19 cellular contexts compared by ENCODE assay signal in the genomic region with DNA sequence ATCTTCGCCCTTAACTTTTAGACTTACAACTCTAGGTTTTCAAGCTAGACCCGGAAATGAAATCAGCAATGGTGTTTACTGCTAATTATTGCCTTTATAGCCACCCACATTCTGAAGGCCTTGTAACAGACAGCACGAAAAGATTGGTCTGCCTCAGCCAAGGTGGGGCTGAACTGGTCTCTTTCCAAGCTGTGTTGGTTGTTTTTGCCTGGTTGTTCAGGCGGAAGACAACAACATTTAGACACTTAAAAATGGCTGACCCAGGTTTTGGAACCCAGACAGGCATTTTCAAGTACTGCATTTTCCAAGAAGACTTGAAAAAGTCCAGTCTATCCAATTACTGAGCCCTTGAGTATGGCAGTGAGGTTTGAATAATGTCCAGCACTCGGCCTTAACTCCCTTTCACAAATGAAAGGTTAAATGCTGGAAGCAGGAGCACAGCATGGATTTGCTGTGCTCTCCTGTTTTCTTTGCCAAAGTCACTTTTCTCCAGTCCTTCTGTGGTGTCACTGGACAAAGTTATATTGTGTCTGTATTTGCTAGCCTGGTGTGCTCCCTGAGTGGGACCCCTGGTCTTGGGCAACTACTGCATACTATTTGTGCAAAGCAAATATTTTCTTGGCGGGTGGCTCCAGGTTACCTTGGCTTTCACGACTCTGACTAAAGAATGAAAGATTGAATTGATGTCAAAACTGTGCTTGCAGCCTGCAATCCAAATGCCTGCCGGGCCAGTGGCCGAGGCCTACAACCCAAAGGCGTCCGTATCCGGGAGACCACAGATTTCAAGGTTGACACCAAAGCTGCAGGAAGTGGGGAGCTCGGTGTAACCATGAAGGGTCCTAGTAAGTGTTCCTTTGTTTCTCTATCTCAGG.
DNase-seq lines count a peak whose midpoint lies in the region; ATAC-seq, FAIRE-seq and TF ChIP-seq lines count a peak whose summit lies in the region.
"Had no signal": no experiment of that assay in that cellular context is flagged by ENCODE, and none has a peak within 500 bp of the region (broad histone marks: within the 10 kb centered on the region; RNA-seq: fewer than 3 reads in every experiment).

No MANE protein-coding gene starts in this region.

- peak overlapping the region in 1 of 2 donors; percentile 47 for H3K4me3 Mint-ChIP-seq in stimulated activated naive CD8-positive, alpha-beta T cell treated with anti-CD3 and anti-CD28 coated beads, Interleukin-15, amount 100 ng/mL, for 72 hours
- no peak overlapping the region for H3K4me3 Mint-ChIP-seq in HFFc6
- H3K4me3 Mint-ChIP-seq in CD8-positive, alpha-beta T cell: no peak overlapping the region
- H3K4me3 Mint-ChIP-seq: T-helper 1 cell treated with Interleukin-12 subunit alpha and Interleukin-12 subunit beta and Interleukin-4 antibody, amounts not matched to agents 30 μg/mL and 1 μg/mL, for 36 hours had no signal

- H3K4ac ChIP-seq in trophoblast cell (ENCODE audit: low read depth, low read length): no peak overlapping the region

- intact Hi-C loops in CD8-positive, alpha-beta T cell (cut with DNase I, micrococcal nuclease): loop anchor here in 1 of 2 experiments (5.0 kb wide), 1 partner anchor 94 kb away; the partner anchor contains the start of gene FLNB

- H2BK120ac ChIP-seq in trophoblast cell (ENCODE audit: insufficient read depth, low read length, poor library complexity): peak overlapping the region; percentile 2

- H3K9ac ChIP-seq in keratinocyte (ENCODE audit: control insufficient read depth, extremely low read depth, insufficient read depth, low read length) (no peak overlapping the region), trophoblast cell (ENCODE audit: low read length) (no peak overlapping the region)

- H3K4me3 ChIP-seq in keratinocyte (ENCODE audit: control insufficient read depth in 2 of 3, extremely low read depth in 1 of 3, insufficient read depth in 2 of 3, low read depth in 1 of 3, low read length in 3 of 3) (no peak overlapping the region), trophoblast cell (ENCODE audit: low read depth, low read length) (no peak overlapping the region)
- H3K4me3 ChIP-seq in CD8-positive, alpha-beta T cell (ENCODE audit: low read depth, low read length): no peak overlapping the region
- H3K4me3 ChIP-seq: right atrium auricular region had no signal

- peak in 1 of 2 donors; percentile 33 for DNase-seq in stimulated activated naive CD8-positive, alpha-beta T cell treated with anti-CD3 and anti-CD28 coated beads, Interleukin-15, amount 100 ng/mL, for 72 hours
- DNase-seq in stimulated activated naive CD8-positive, alpha-beta T cell treated with anti-CD3 and anti-CD28 coated beads, Interleukin-15, Interleukin-2, amounts not matched to agents 100 U/mL and 50 U/mL, for 24 hours: no peak
- no peak for DNase-seq in keratinocyte (ENCODE audit: low read depth, low spot score)
- DNase-seq in trophoblast cell: peak; percentile 36 to 44
- no peak for DNase-seq in HFFc6
- no peak for DNase-seq in activated CD4-positive, alpha-beta T cell treated with anti-CD3 and anti-CD28 coated beads for 48 hours
- DNase-seq in CD8-positive, alpha-beta T cell: no peak
- DNase-seq: activated CD4-positive, alpha-beta T cell treated with anti-CD3 and anti-CD28 coated beads, Interleukin-2, amount 50 U/mL, for 1 hour; activated effector memory CD4-positive, alpha-beta T cell treated with Interleukin-2 at 50 U/mL for 16 hours; COR-L47; NCI-H1694 treated with DMSO at 0.1 percent for 48 hours; NCI-H748 treated with DMSO at 0.1 percent for 48 hours; RPMI8226 had no signal

- dilution Hi-C loops in keratinocyte (cut with MboI; ENCODE audit: extremely low pct_ligation_motif_present, low sequenced_read_pairs): no loop called here

- no CpG with 5 or more reads among the region's 13 CpGs for WGBS in trophoblast cell (ENCODE audit: extremely low coverage, insufficient coverage, insufficient read length)

- no peak overlapping the region for H2AK5ac ChIP-seq in trophoblast cell (ENCODE audit: low read length)

- H3K27ac Mint-ChIP-seq in stimulated activated naive CD8-positive, alpha-beta T cell treated with anti-CD3 and anti-CD28 coated beads, Interleukin-15, amount 100 ng/mL, for 72 hours: peak overlapping the region; percentile 35 to 80
- H3K27ac Mint-ChIP-seq in HFFc6: no peak overlapping the region; the same call in 1 of the 2 replicates
- no peak overlapping the region for H3K27ac Mint-ChIP-seq in CD8-positive, alpha-beta T cell
- H3K27ac Mint-ChIP-seq: T-helper 1 cell treated with Interleukin-12 subunit alpha and Interleukin-12 subunit beta and Interleukin-4 antibody, amounts not matched to agents 30 μg/mL and 1 μg/mL, for 36 hours had no signal

- H3K79me2 ChIP-seq in keratinocyte (ENCODE audit: control insufficient read depth, insufficient read depth, low read length) (peaks cover 40% of the 10 kb centered on the region), trophoblast cell (ENCODE audit: control insufficient read depth, insufficient read depth, low read length, poor library complexity) (no peaks in the 10 kb centered on the region)

- H4K8ac ChIP-seq in trophoblast cell (ENCODE audit: low read depth, low read length): no peak overlapping the region

- H3K9me3 Mint-ChIP-seq in stimulated activated naive CD8-positive, alpha-beta T cell treated with anti-CD3 and anti-CD28 coated beads, Interleukin-15, amount 100 ng/mL, for 72 hours: peaks cover 0 to 6% of the 10 kb centered on the region in 2 donors
- H3K9me3 Mint-ChIP-seq in HFFc6: no peaks in the 10 kb centered on the region
- no peaks in the 10 kb centered on the region for H3K9me3 Mint-ChIP-seq in CD8-positive, alpha-beta T cell
- H3K9me3 Mint-ChIP-seq: T-helper 1 cell treated with Interleukin-12 subunit alpha and Interleukin-12 subunit beta and Interleukin-4 antibody, amounts not matched to agents 30 μg/mL and 1 μg/mL, for 36 hours had no signal

- H4K20me1 ChIP-seq in keratinocyte (ENCODE audit: control insufficient read depth, extremely low read depth, insufficient read depth, low read length): peaks cover 40% of the 10 kb centered on the region

- peaks cover 5% of the 10 kb centered on the region for H3K9me1 ChIP-seq in keratinocyte (ENCODE audit: control insufficient read depth, extremely low read depth, insufficient read depth, low read length)

- no peak overlapping the region for H3K14ac ChIP-seq in trophoblast cell (ENCODE audit: low read length)

- no peak overlapping the region for H2BK12ac ChIP-seq in trophoblast cell (ENCODE audit: low read length)

- H3K9me3 ChIP-seq in keratinocyte (ENCODE audit: control insufficient read depth, low read depth, low read length) (no peaks in the 10 kb centered on the region), trophoblast cell (ENCODE audit: insufficient read depth, low read depth, low read length) (peaks cover 2% of the 10 kb centered on the region)
- H3K9me3 ChIP-seq in CD8-positive, alpha-beta T cell (ENCODE audit: low read length): no peaks in the 10 kb centered on the region
- H3K9me3 ChIP-seq: right atrium auricular region had no signal

- H3K4me1 Mint-ChIP-seq in stimulated activated naive CD8-positive, alpha-beta T cell treated with anti-CD3 and anti-CD28 coated beads, Interleukin-15, amount 100 ng/mL, for 72 hours: peaks cover 48% of the 10 kb centered on the region
- 0 out of 2 replicates have a peak, but pooled peaks cover 6% of the 10 kb centered on the region for H3K4me1 Mint-ChIP-seq in HFFc6 (ENCODE audit: low read depth)
- H3K4me1 Mint-ChIP-seq in CD8-positive, alpha-beta T cell (ENCODE audit: low read depth): peaks cover 34% of the 10 kb centered on the region

- ATAC-seq in stimulated activated naive CD8-positive, alpha-beta T cell treated with anti-CD3 and anti-CD28 coated beads, Interleukin-15, amount 100 ng/mL, for 72 hours: peak; percentile 69
- ATAC-seq in stimulated activated naive CD8-positive, alpha-beta T cell treated with anti-CD3 and anti-CD28 coated beads, Interleukin-15, Interleukin-2, amounts not matched to agents 100 U/mL and 50 U/mL, for 24 hours: no peak
- ATAC-seq in HG02798 (IDR thresholded peaks at IDR 0.05; ENCODE audit: poor library complexity, unreplicated experiment): no peak
- no peak for ATAC-seq in CD8-positive, alpha-beta T cell

- peaks cover 2% of the 10 kb centered on the region for H3K79me1 ChIP-seq in trophoblast cell (ENCODE audit: low read length)

- CTCF ChIA-PET in CD8-positive, alpha-beta T cell (lab: Charles Lee): interaction anchor here (0.8 to 1.1 kb wide), 2 partner anchors 33 to 66 kb away, joined by 3 read pairs; no protein-coding TSS in a partner anchor

- H3K18ac ChIP-seq in trophoblast cell (ENCODE audit: low read length): no peak overlapping the region

- H3K4me2 ChIP-seq in keratinocyte (ENCODE audit: control insufficient read depth, extremely low read depth, insufficient read depth, low read depth, low read length): peak overlapping the region; percentile 4
- no peak overlapping the region for H3K4me2 ChIP-seq in trophoblast cell (ENCODE audit: low read length)

- H2AFZ ChIP-seq in keratinocyte (ENCODE audit: control insufficient read depth, low read length): no peak overlapping the region
- no peak overlapping the region for H2AFZ ChIP-seq in trophoblast cell (ENCODE audit: insufficient read depth, low read length, poor library complexity)

- H3K36me3 ChIP-seq in keratinocyte (ENCODE audit: control insufficient read depth in 2 of 2, extremely low read depth in 1 of 2, insufficient read depth in 2 of 2, low read length in 2 of 2) (peaks cover 59 to 75% of the 10 kb centered on the region in 2 experiments), trophoblast cell (ENCODE audit: control insufficient read depth in 1 of 2, insufficient read depth in 2 of 2, low read length in 2 of 2) (peaks cover 55 to 68% of the 10 kb centered on the region in 2 experiments)
- H3K36me3 ChIP-seq in CD8-positive, alpha-beta T cell (ENCODE audit: insufficient read depth, low read length): peaks cover 15% of the 10 kb centered on the region

- no peaks in the 10 kb centered on the region for H3K27me3 Mint-ChIP-seq in stimulated activated naive CD8-positive, alpha-beta T cell treated with anti-CD3 and anti-CD28 coated beads, Interleukin-15, amount 100 ng/mL, for 72 hours
- peaks cover 2% of the 10 kb centered on the region; the same call in 1 of the 2 replicates for H3K27me3 Mint-ChIP-seq in HFFc6 (ENCODE audit: insufficient read depth)
- no peaks in the 10 kb centered on the region for H3K27me3 Mint-ChIP-seq in CD8-positive, alpha-beta T cell (ENCODE audit: low read depth)

- no peak overlapping the region for H4K12ac ChIP-seq in trophoblast cell (ENCODE audit: low read depth, low read length)

- H3K4me1 ChIP-seq in keratinocyte (ENCODE audit: control insufficient read depth, extremely low read depth, insufficient read depth, low read length) (peaks cover 27% of the 10 kb centered on the region), trophoblast cell (ENCODE audit: control insufficient read depth in 1 of 2, insufficient read depth in 2 of 2, low read length in 2 of 2) (peaks cover 2 to 3% of the 10 kb centered on the region in 2 experiments)
- H3K4me1 ChIP-seq in CD8-positive, alpha-beta T cell (ENCODE audit: insufficient read depth, low read length): peaks cover 33% of the 10 kb centered on the region
- H3K4me1 ChIP-seq: right atrium auricular region had no signal

- FAIRE-seq in keratinocyte (lab: Jason Lieb, UNC): no peak
- FAIRE-seq: A204.1, endothelial cell of umbilical vein, H1 had no signal

- POLR2A ChIA-PET in CD8-positive, alpha-beta T cell (lab: Charles Lee): interaction anchor here (1.0 kb wide), 1 partner anchor 29 kb away, joined by 3 read pairs; no protein-coding TSS in a partner anchor

- no peak overlapping the region for H4K91ac ChIP-seq in trophoblast cell (ENCODE audit: low read depth, low read length)

- H3K23ac ChIP-seq in trophoblast cell (ENCODE audit: low read length): no peak overlapping the region

- H3K36me3 Mint-ChIP-seq in HFFc6 (ENCODE audit: low read depth): peaks cover 42% of the 10 kb centered on the region
- peaks cover 91% of the 10 kb centered on the region for H3K36me3 Mint-ChIP-seq in CD8-positive, alpha-beta T cell

- peak overlapping the region; percentile 55 for H3K27ac ChIP-seq in keratinocyte (ENCODE audit: control insufficient read depth, insufficient read depth, low read length)
- no peak overlapping the region for H3K27ac ChIP-seq in trophoblast cell (ENCODE audit: low read depth, low read length)
- H3K27ac ChIP-seq in CD8-positive, alpha-beta T cell (ENCODE audit: low read depth, low read length): no peak overlapping the region
- H3K27ac ChIP-seq: right atrium auricular region had no signal

- no peaks in the 10 kb centered on the region for H3K27me3 ChIP-seq in keratinocyte (ENCODE audit: control insufficient read depth, extremely low read depth, insufficient read depth, low read length)
- H3K27me3 ChIP-seq in trophoblast cell (ENCODE audit: insufficient read depth, low read length): no peaks in the 10 kb centered on the region
- H3K27me3 ChIP-seq in CD8-positive, alpha-beta T cell (ENCODE audit: insufficient read depth, low read length): no peaks in the 10 kb centered on the region
- H3K27me3 ChIP-seq: right atrium auricular region had no signal

- no peak overlapping the region for H2BK5ac ChIP-seq in trophoblast cell (ENCODE audit: low read depth, low read length, poor library complexity)

- TF ChIP-seq CTCF in keratinocyte (optimal IDR thresholded peaks at IDR 0.05 in 1 of 3, IDR thresholded peaks at IDR 0.05 in 1 of 3, conservative IDR thresholded peaks at IDR 0.05 in 1 of 3; ENCODE audit: extremely low read depth in 1 of 3, insufficient read depth in 2 of 3, low read length in 3 of 3) (no peak), HFFc6 (IDR thresholded peaks at IDR 0.05) (no peak)
- TF ChIP-seq CTCF in CD8-positive, alpha-beta T cell (IDR thresholded peaks at IDR 0.05): no peak

Comparison
In these comparisons a context has a peak if more than half of its experiments do, and no peak if none do; other contexts are left out.
1. DNase-seq: peak in trophoblast cell (2 of 2); none in stimulated activated naive CD8-positive, alpha-beta T cell treated with anti-CD3 and anti-CD28 coated beads, Interleukin-15, Interleukin-2, amounts not matched to agents 100 U/mL and 50 U/mL, for 24 hours (single experiment), keratinocyte (single experiment), HFFc6 (single experiment), activated CD4-positive, alpha-beta T cell treated with anti-CD3 and anti-CD28 coated beads for 48 hours (single experiment) and CD8-positive, alpha-beta T cell (0 of 7).
2. H3K27ac Mint-ChIP-seq: peak in stimulated activated naive CD8-positive, alpha-beta T cell treated with anti-CD3 and anti-CD28 coated beads, Interleukin-15, amount 100 ng/mL, for 72 hours (2 of 2); none in HFFc6 (single experiment) and CD8-positive, alpha-beta T cell (single experiment).